Comparison of ENCODE assay signal across 24 cellular contexts in the genomic region with DNA sequence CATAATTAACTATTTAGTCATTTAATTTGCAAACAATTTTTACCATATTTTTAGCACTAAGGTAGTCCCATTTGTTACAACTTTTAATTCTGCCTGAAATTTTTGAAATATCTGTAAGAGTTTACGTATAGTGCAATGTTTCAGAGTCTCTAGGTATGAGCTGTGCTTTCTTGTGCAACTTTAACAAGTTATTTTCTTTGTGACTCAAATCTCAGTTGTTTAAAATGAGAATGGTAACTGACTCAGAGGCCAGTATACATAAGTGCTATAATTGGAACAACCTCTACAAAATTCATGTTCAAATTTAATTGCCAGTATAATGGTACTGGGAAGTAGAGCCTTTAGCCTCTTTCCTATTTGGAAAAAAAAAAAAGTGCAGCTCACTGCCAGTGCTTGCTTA. TPM values are rescaled to one million over a fixed set of nuclear protein-coding genes. Genes with fewer than 3 reads are reported as not detected.
"Had no signal": no experiment of that assay in that cellular context is flagged by ENCODE, and none has a peak within 500 bp of the region (broad histone marks: within the 10 kb centered on the region; RNA-seq: fewer than 3 reads in every experiment).

No MANE protein-coding gene starts in this region.

- DNase-seq: activated B cell treated with CpG ODN at 0.5 μM for 24 hours; activated CD4-positive, alpha-beta T cell treated with anti-CD3 and anti-CD28 coated beads for 1 hour; activated CD4-positive, alpha-beta T cell treated with anti-CD3 and anti-CD28 coated beads, Interleukin-2, amount 10 ng/mL, durations not matched to agents 24 days and 14 days; activated CD4-positive, alpha-beta T cell treated with anti-CD3 and anti-CD28 coated beads, Interleukin-2, amount 50 U/mL, for 48 hours; activated CD8-positive, alpha-beta memory T cell treated with anti-CD3 and anti-CD28 coated beads for 24 hours; activated effector memory CD4-positive, alpha-beta T cell treated with anti-CD3 and anti-CD28 coated beads, Interleukin-2, amount 50 U/mL, for 16 hours; activated naive CD4-positive, alpha-beta T cell treated with Interleukin-2 at 50 U/mL for 16 hours; activated naive CD8-positive, alpha-beta T cell treated with anti-CD3 and anti-CD28 coated beads for 36 hours; activated T-cell treated with anti-CD3 and anti-CD28 coated beads, Interleukin-2, amount 50 U/mL, for 4 hours; brain microvascular endothelial cell; caudate nucleus; Kasumi-1; KBM-7; NCI-H1092; NCI-H1417; NCI-H1930; NCI-H510A treated with DMSO at 0.1 percent for 48 hours; NCI-H69; NK-92 treated with Interleukin-12 subunit alpha and Interleukin-12 subunit beta, amount 100 ng/mL, for 24 hours; OCI-M1; Peyer's patch; SHP77 treated with DMSO at 0.1 percent for 48 hours; T-helper 17 cell; T-helper 9 cell had no signal

- H3K4me3 ChIP-seq: Peyer's patch had no signal

RNA-seq across cellular contexts. Expression of a gene that starts 14.2 kb away (rescaled TPM):
- total RNA-seq: activated CD4-positive, alpha-beta T cell treated with anti-CD3 and anti-CD28 coated beads, Interleukin-2, amount 10 ng/mL, durations not matched to agents 24 days and 14 days had no signal
